ENCODE assay signal across 26 cellular contexts in the genomic region with DNA sequence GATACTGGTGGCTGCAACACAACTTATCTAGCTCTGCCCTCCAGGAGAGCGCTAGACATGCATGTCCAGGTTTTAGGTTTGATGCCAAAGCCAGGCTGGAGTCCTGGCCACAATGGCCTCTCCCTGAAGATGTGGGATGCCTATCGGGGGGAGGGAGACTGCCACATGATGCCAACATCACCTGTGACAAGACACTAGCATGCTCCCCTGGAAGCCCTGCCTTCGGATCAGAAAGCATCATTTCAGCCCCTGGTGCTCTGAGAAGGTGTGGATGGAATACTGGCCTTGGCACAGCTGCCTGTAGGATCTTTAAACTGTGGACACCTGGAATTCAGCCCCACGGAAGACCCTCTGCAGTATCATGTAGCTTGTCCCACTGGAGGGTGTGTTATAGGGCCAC.
DNase-seq lines count a peak whose midpoint lies in the region; FAIRE-seq and TF ChIP-seq lines count a peak whose summit lies in the region.
"Had no signal": no experiment of that assay in that cellular context is flagged by ENCODE, and none has a peak within 500 bp of the region (broad histone marks: within the 10 kb centered on the region; RNA-seq: fewer than 3 reads in every experiment).

No MANE protein-coding gene starts in this region.

- H2AK5ac ChIP-seq in H1 (ENCODE audit: low read depth, low read length) = no peak overlapping the region

- DNase-seq in H1 (ENCODE audit: low read depth in 1 of 2, low spot score in 2 of 2) (no peak), esophagus muscularis mucosa (ENCODE audit: extremely low spot score) (peak; percentile 75), osteocyte (ENCODE audit: extremely low spot score, unreplicated experiment) (peak; percentile 56), putamen (ENCODE audit: low spot score) (no peak), left ventricle myocardium inferior (no peak)
- DNase-seq: 8988T; ACHN; BE2C; C1 segment of cervical spinal cord; CD4-positive, alpha-beta memory T cell; CD4-positive, CD25-positive, alpha-beta regulatory T cell; CD8-positive, alpha-beta memory T cell; COR-L47; DMS 273 treated with DMSO at 0.1 percent for 48 hours; DMS153; DMS53; DMS79; DND-41; EL; GDM1 had no signal

- H3K9me3 Mint-ChIP-seq in osteocyte (ENCODE audit: unreplicated experiment) = no peaks in the 10 kb centered on the region

- H3K56ac ChIP-seq in H1 (replicated peaks; ENCODE audit: insufficient read length, low read depth, low read length) = no peak overlapping the region

- no peak overlapping the region for H3K14ac ChIP-seq in H1 (ENCODE audit: insufficient read length)

- no peak overlapping the region for H3K27ac ChIP-seq in H1 (ENCODE audit: low read depth, low read length)
- no peak overlapping the region for H3K27ac ChIP-seq in esophagus muscularis mucosa (replicated peaks in 1 of 4)
- H3K27ac ChIP-seq in left ventricle myocardium inferior (replicated peaks) = no peak overlapping the region
- H3K27ac ChIP-seq: BLaER1 had no signal

- H2BK20ac ChIP-seq in H1 (ENCODE audit: low read length) = no peak overlapping the region

- H3K4me3 ChIP-seq in H1 (ENCODE audit: extremely low read depth in 1 of 4, insufficient read depth in 2 of 4, low read depth in 3 of 4, low read length in 4 of 4) = no peak overlapping the region
- H3K4me3 ChIP-seq in esophagus muscularis mucosa = no peak overlapping the region
- H3K4me3 ChIP-seq in left ventricle myocardium inferior = no peak overlapping the region
- H3K4me3 ChIP-seq: BLaER1, GM12878 had no signal

- no peaks in the 10 kb centered on the region for H3K27me3 Mint-ChIP-seq in osteocyte (ENCODE audit: unreplicated experiment)
- H3K27me3 Mint-ChIP-seq: CD4-positive, CD25-positive, alpha-beta regulatory T cell; CD8-positive, alpha-beta memory T cell had no signal

- no peak overlapping the region for H2BK120ac ChIP-seq in H1 (replicated peaks; ENCODE audit: low read depth, low read length)

- H3K23me2 ChIP-seq in H1 (ENCODE audit: low read depth, low read length) = no peaks in the 10 kb centered on the region

- H3K4me2 ChIP-seq in H1 (ENCODE audit: insufficient read depth in 1 of 2, low read depth in 2 of 2, low read length in 2 of 2) = no peak overlapping the region
- H3K4me2 ChIP-seq: BLaER1 had no signal

- no peaks in the 10 kb centered on the region for H3K79me2 ChIP-seq in H1 (ENCODE audit: control insufficient read depth in 1 of 2, insufficient read depth in 2 of 2, low read length in 2 of 2)

- H4K20me1 ChIP-seq in H1 (replicated peaks in 1 of 2; ENCODE audit: control insufficient read depth in 1 of 2, insufficient read depth in 2 of 2, low read length in 2 of 2) = no peaks in the 10 kb centered on the region
- H4K20me1 ChIP-seq: BLaER1 had no signal

- no peak for TF ChIP-seq RAD21 in H1 (IDR thresholded peaks at IDR 0.05 in 1 of 2, conservative IDR thresholded peaks at IDR 0.05 in 1 of 2; ENCODE audit: low read depth in 2 of 2, low read length in 2 of 2)

- H3K27me3 ChIP-seq in H1 (replicated peaks in 1 of 4; ENCODE audit: control insufficient read depth in 3 of 4, extremely low read depth in 1 of 4, insufficient read depth in 3 of 4, low read length in 3 of 4) (no peaks in the 10 kb centered on the region), esophagus muscularis mucosa (no peaks in the 10 kb centered on the region), left ventricle myocardium inferior (ENCODE audit: low read depth) (peaks cover 28% of the 10 kb centered on the region)
- H3K27me3 ChIP-seq: BE2C, BLaER1 had no signal

- H3K9me3 ChIP-seq in H1 (ENCODE audit: insufficient read depth in 2 of 2, low read depth in 1 of 2, low read length in 1 of 2) = no peaks in the 10 kb centered on the region
- no peaks in the 10 kb centered on the region for H3K9me3 ChIP-seq in esophagus muscularis mucosa
- no peaks in the 10 kb centered on the region for H3K9me3 ChIP-seq in left ventricle myocardium inferior (replicated peaks)
- H3K9me3 ChIP-seq: BE2C, BLaER1 had no signal

- WGBS in H1 (ENCODE audit: extremely low coverage in 1 of 2, insufficient coverage in 1 of 2, insufficient read length in 1 of 2, insufficient replicate concordance in 2 of 2, low coverage in 1 of 2, low lambda C conversion rate in 2 of 2, missing lambda C conversion rate in 1 of 2), 2 experiments = 88% methylated on average over 4 of the region's 4 CpGs; no CpG with 5 or more reads in 1 of the 2 experiments
- 100% methylated on average over 1 of the region's 4 CpGs for WGBS in esophagus muscularis mucosa

- H4K91ac ChIP-seq in H1 (replicated peaks; ENCODE audit: insufficient read length, low read length) = no peak overlapping the region

- H2AFZ ChIP-seq in H1 (ENCODE audit: low read length) = no peak overlapping the region

- H3K4me1 ChIP-seq in H1 (replicated peaks in 1 of 4; ENCODE audit: control insufficient read depth in 3 of 4, insufficient read depth in 4 of 4, low read length in 3 of 4) (peaks cover 0 to 19% (median 5%) of the 10 kb centered on the region in 4 experiments; a peak in 6 of 7 replicates), esophagus muscularis mucosa (peaks cover 0 to 11% (median 1%) of the 10 kb centered on the region in 4 donors), left ventricle myocardium inferior (no peaks in the 10 kb centered on the region)
- H3K4me1 ChIP-seq: BE2C, BLaER1 had no signal

- TF ChIP-seq CTCF in H1 (IDR thresholded peaks at IDR 0.05; ENCODE audit: control extremely low read depth in 1 of 3, insufficient read depth in 1 of 3, low read depth in 1 of 3, low read length in 3 of 3) (no peak), esophagus muscularis mucosa (IDR thresholded peaks at IDR 0.05) (no peak), osteocyte (IDR thresholded peaks at IDR 0.05) (no peak), left ventricle myocardium inferior (IDR thresholded peaks at IDR 0.05; ENCODE audit: borderline replicate concordance) (no peak)

- H3K79me1 ChIP-seq in H1 (ENCODE audit: low read depth, low read length) = no peaks in the 10 kb centered on the region

- intact Hi-C loops in esophagus muscularis mucosa (cut with DNase I) (no loop called here), left ventricle myocardium inferior (cut with micrococcal nuclease) (no loop called here)

- no peaks in the 10 kb centered on the region for H3K36me3 Mint-ChIP-seq in osteocyte (ENCODE audit: unreplicated experiment)
- H3K36me3 Mint-ChIP-seq: CD14-positive monocyte; CD4-positive, alpha-beta memory T cell; CD4-positive, CD25-positive, alpha-beta regulatory T cell; CD8-positive, alpha-beta memory T cell had no signal

- H2BK5ac ChIP-seq in H1 (ENCODE audit: low read depth, low read length) = no peak overlapping the region

- TF ChIP-seq POLR2A in H1 (IDR thresholded peaks at IDR 0.05; ENCODE audit: control extremely low read depth in 1 of 2, low read depth in 2 of 2, low read length in 2 of 2) = no peak
- no peak for TF ChIP-seq POLR2A in esophagus muscularis mucosa (IDR thresholded peaks at IDR 0.05; ENCODE audit: low read depth)

- H3K36me3 ChIP-seq in H1 (ENCODE audit: control insufficient read depth in 2 of 4, insufficient read depth in 4 of 4, low read length in 3 of 4) (no peaks in the 10 kb centered on the region), esophagus muscularis mucosa (no peaks in the 10 kb centered on the region), left ventricle myocardium inferior (no peaks in the 10 kb centered on the region)
- H3K36me3 ChIP-seq: BE2C, BLaER1 had no signal

- peak overlapping the region; percentile 17; the same call in 1 of the 2 replicates for H4K8ac ChIP-seq in H1 (ENCODE audit: extremely low read depth, insufficient read depth, low read length)

- no peak overlapping the region for H3K4me3 Mint-ChIP-seq in osteocyte (ENCODE audit: unreplicated experiment)
- H3K4me3 Mint-ChIP-seq: CD14-positive monocyte; CD4-positive, alpha-beta memory T cell; CD4-positive, CD25-positive, alpha-beta regulatory T cell; CD8-positive, alpha-beta memory T cell had no signal

- CTCF ChIA-PET in H1 (lab: Charles Lee; ENCODE audit: partially characterized antibody) = interaction anchor here (1.3 to 1.7 kb wide), 2 partner anchors 9 to 37 kb away, joined by 3 to 7 read pairs; no protein-coding TSS in a partner anchor

- H2BK12ac ChIP-seq in H1 (ENCODE audit: low read depth, low read length) = no peak overlapping the region

- no peak overlapping the region for H3K18ac ChIP-seq in H1 (ENCODE audit: extremely low read depth, low read length)

- H3K4ac ChIP-seq in H1 (replicated peaks; ENCODE audit: insufficient read length, low read depth, low read length) = no peak overlapping the region

- FAIRE-seq in H1 (lab: Jason Lieb, UNC) = no peak
- FAIRE-seq: A204.1, GM12878, GM12892, GM18507 had no signal

- POLR2A ChIA-PET in H1 (lab: Charles Lee; ENCODE audit: partially characterized antibody) = no interaction called here

- H2BK15ac ChIP-seq in H1 (ENCODE audit: low read length) = no peak overlapping the region

- H3K27ac Mint-ChIP-seq in osteocyte (ENCODE audit: unreplicated experiment) = no peak overlapping the region
- H3K27ac Mint-ChIP-seq: CD14-positive monocyte; CD4-positive, alpha-beta memory T cell; CD4-positive, CD25-positive, alpha-beta regulatory T cell; CD8-positive, alpha-beta memory T cell had no signal

- peaks cover 29% of the 10 kb centered on the region for H3K4me1 Mint-ChIP-seq in osteocyte (ENCODE audit: unreplicated experiment)
- H3K4me1 Mint-ChIP-seq: CD14-positive monocyte; CD4-positive, alpha-beta memory T cell; CD4-positive, CD25-positive, alpha-beta regulatory T cell; CD8-positive, alpha-beta memory T cell had no signal

- H3K23ac ChIP-seq in H1 (ENCODE audit: insufficient read length) = no peak overlapping the region

- H4K5ac ChIP-seq in H1 (ENCODE audit: insufficient read length, low read depth, low read length) = no peak overlapping the region

- no peak overlapping the region for H3K9ac ChIP-seq in H1 (replicated peaks in 1 of 4; ENCODE audit: extremely low read depth in 1 of 4, low read depth in 3 of 4, low read length in 3 of 4)
- H3K9ac ChIP-seq: BLaER1 had no signal

- TF ChIP-seq EP300 in H1 (IDR thresholded peaks at IDR 0.05; ENCODE audit: borderline replicate concordance in 1 of 2, low read depth in 2 of 2, low read length in 2 of 2) = no peak
- TF ChIP-seq EP300 in esophagus muscularis mucosa (IDR thresholded peaks at IDR 0.05) = no peak

TF ChIP-seq in H1, 55 proteins besides CTCF, POLR2A, EP300 and RAD21 (continues in another document):
- TF ChIP-seq CTBP2 (IDR thresholded peaks at IDR 0.05; ENCODE audit: borderline replicate concordance, insufficient read depth, insufficient read length, low read length) (no peak), NRF1 (IDR thresholded peaks at IDR 0.05; ENCODE audit: low read depth, low read length) (no peak), EZH2 (IDR thresholded peaks at IDR 0.05; ENCODE audit: low read depth, low read length, severe bottlenecking) (no peak), KDM5A (IDR thresholded peaks at IDR 0.05; ENCODE audit: low read length) (no peak), BRCA1 (IDR thresholded peaks at IDR 0.05; ENCODE audit: low read depth, low read length) (no peak), CHD2 (IDR thresholded peaks at IDR 0.05; ENCODE audit: low read length) (no peak), TAF7 (optimal IDR thresholded peaks at IDR 0.05; ENCODE audit: borderline replicate concordance, low read depth, low read length) (no peak), SIRT6 (IDR thresholded peaks at IDR 0.05; ENCODE audit: low read length) (no peak), PHF8 (conservative IDR thresholded peaks at IDR 0.05; ENCODE audit: low read depth, low read length) (no peak), CEBPB (IDR thresholded peaks at IDR 0.05; ENCODE audit: low read depth, low read length) (no peak)

Comparison
In these comparisons a context has a peak if more than half of its experiments do, and no peak if none do; other contexts are left out.
1. DNase-seq: peak in esophagus muscularis mucosa (single experiment) and osteocyte (single experiment); none in H1 (0 of 2), putamen (single experiment) and left ventricle myocardium inferior (single experiment).